Comparison of ENCODE assay signal across 25 cellular contexts in the genomic region with DNA sequence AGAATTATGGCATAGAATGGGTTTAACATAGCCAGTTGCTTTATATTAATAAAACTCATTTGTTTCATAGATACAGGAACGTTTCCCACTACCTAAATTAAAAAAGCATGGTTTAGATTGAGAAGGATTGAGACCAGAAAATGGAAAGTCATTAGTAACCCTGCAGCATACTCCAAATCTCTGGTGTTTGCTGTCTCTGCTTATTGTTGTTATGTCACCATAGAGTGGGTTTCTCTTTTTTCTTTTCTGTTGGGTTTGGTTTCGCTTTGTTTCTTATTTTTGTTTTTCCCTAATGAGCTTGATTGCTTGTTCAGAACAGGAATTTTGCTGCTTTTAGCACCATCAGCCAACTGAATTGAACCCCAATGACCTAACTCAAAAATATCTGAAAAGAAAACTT.
"Had no signal": no experiment of that assay in that cellular context is flagged by ENCODE, and none has a peak within 500 bp of the region (broad histone marks: within the 10 kb centered on the region; RNA-seq: fewer than 3 reads in every experiment).

No MANE protein-coding gene starts in this region.

- H3K27ac ChIP-seq: colonic mucosa, coronary artery, dorsolateral prefrontal cortex, epithelial cell of prostate, esophagus muscularis mucosa, esophagus squamous epithelium, foreskin keratinocyte, gastrocnemius medialis, gastroesophageal sphincter, heart left ventricle, heart right ventricle, hepatocyte had no signal

- H3K4me1 ChIP-seq: colonic mucosa, esophagus muscularis mucosa, esophagus squamous epithelium, foreskin keratinocyte, gastrocnemius medialis, gastroesophageal sphincter, heart left ventricle, heart right ventricle had no signal

- H3K36me3 ChIP-seq: colonic mucosa, esophagus muscularis mucosa, esophagus squamous epithelium, gastrocnemius medialis, gastroesophageal sphincter, heart left ventricle, heart right ventricle had no signal

- H3K4me2 ChIP-seq: hepatocyte had no signal

- ATAC-seq: effector memory CD8-positive, alpha-beta T cell; foreskin keratinocyte; gastrocnemius medialis; gastroesophageal sphincter; heart left ventricle; heart right ventricle had no signal

- H3K79me2 ChIP-seq: hepatocyte had no signal

- H3K9me3 ChIP-seq: colonic mucosa, esophagus muscularis mucosa, esophagus squamous epithelium, gastrocnemius medialis, gastroesophageal sphincter, heart left ventricle, heart right ventricle had no signal

- DNase-seq: colonic mucosa; cortex of kidney; dermis blood vessel endothelial cell; dorsolateral prefrontal cortex; effector CD4-positive, alpha-beta T cell; effector CD8-positive, alpha-beta T cell; effector memory CD4-positive, alpha-beta T cell; effector memory CD8-positive, alpha-beta T cell; endodermal cell; erythroblast; esophagus squamous epithelium; foreskin fibroblast; foreskin keratinocyte; foreskin melanocyte; gastrocnemius medialis; glutamatergic neuron; head of caudate nucleus; heart left ventricle; heart right ventricle; hippocampal formation had no signal

- H3K4me3 ChIP-seq: colonic mucosa, coronary artery, dorsolateral prefrontal cortex, esophagus muscularis mucosa, esophagus squamous epithelium, gastrocnemius medialis, gastroesophageal sphincter, heart left ventricle, heart right ventricle, hepatocyte had no signal

- H3K27me3 ChIP-seq: colonic mucosa, dorsolateral prefrontal cortex, esophagus muscularis mucosa, esophagus squamous epithelium, foreskin keratinocyte, gastrocnemius medialis, gastroesophageal sphincter, heart left ventricle, heart right ventricle, hepatocyte had no signal

- H2AFZ ChIP-seq: hepatocyte had no signal
